ENCODE assay signal across 28 cellular contexts in the genomic region with DNA sequence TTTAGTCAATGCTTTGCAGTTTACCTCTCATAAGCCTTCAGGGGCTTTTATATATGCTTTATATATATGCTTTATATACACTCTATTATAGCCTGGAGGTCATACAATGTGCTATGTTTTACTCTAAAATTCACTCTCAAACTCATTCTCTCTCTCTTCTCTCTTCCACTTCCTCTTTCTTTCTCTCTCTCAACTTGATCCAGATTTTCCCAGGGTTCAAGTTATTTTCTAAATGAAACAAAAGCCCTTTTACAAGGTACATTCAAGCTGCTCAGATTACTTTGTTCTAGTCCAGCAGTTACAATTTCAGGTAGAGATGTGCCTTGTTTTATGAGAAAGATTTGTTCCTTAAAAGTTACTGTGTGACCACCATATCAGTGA.
"Had no signal": no experiment of that assay in that cellular context is flagged by ENCODE, and none has a peak within 500 bp of the region (broad histone marks: within the 10 kb centered on the region; RNA-seq: fewer than 3 reads in every experiment).

No MANE protein-coding gene starts in this region.

- H3K9me3 ChIP-seq: SJSA1, SK-N-SH had no signal

- H3K4me1 ChIP-seq: SJSA1 had no signal

- H3K36me3 ChIP-seq: brain microvascular endothelial cell, SJSA1 had no signal

- H3K27me3 ChIP-seq: brain microvascular endothelial cell had no signal

- H3K9ac ChIP-seq: SK-N-SH had no signal

- H3K36me3 Mint-ChIP-seq: activated naive CD4-positive, alpha-beta T cell treated with anti-CD3 and anti-CD28 coated beads, Interleukin-2, amount 10 ng/mL, durations not matched to agents 7 days and 5 days; activated naive CD8-positive, alpha-beta T cell had no signal

- H3K4me1 Mint-ChIP-seq: activated B cell treated with CpG ODN at 0.5 μM for 24 hours; activated CD4-positive, alpha-beta T cell treated with anti-CD3 and anti-CD28 coated beads, Interleukin-2, amount 10 ng/mL, durations not matched to agents 7 days and 5 days; activated naive CD4-positive, alpha-beta T cell treated with anti-CD3 and anti-CD28 coated beads, Interleukin-2, amount 10 ng/mL, durations not matched to agents 7 days and 5 days had no signal

- H3K9me3 Mint-ChIP-seq: activated B cell treated with CpG ODN at 0.5 μM for 24 hours; activated CD4-positive, alpha-beta T cell treated with anti-CD3 and anti-CD28 coated beads, Interleukin-2, amount 10 ng/mL, durations not matched to agents 7 days and 5 days; activated naive CD4-positive, alpha-beta T cell treated with anti-CD3 and anti-CD28 coated beads, Interleukin-2, amount 10 ng/mL, durations not matched to agents 7 days and 5 days; activated T-cell treated with anti-CD3 and anti-CD28 coated beads, Interleukin-2, amount 50 U/mL, for 4 hours; T-helper 1 cell treated with Interleukin-12 subunit alpha and Interleukin-12 subunit beta and Interleukin-4 antibody, amounts not matched to agents 30 μg/mL and 1 μg/mL, for 36 hours; T-helper 2 cell treated with Interferon-gamma antibody and Interleukin-4, amounts not matched to agents 5 μg/mL and 100 μg/mL, for 36 hours had no signal

- H3K4me3 Mint-ChIP-seq: activated B cell treated with CpG ODN at 0.5 μM for 24 hours; activated CD4-positive, alpha-beta T cell treated with anti-CD3 and anti-CD28 coated beads, Interleukin-2, amount 10 ng/mL, durations not matched to agents 7 days and 5 days; activated CD8-positive, alpha-beta T cell treated with anti-CD3 and anti-CD28 coated beads, Interleukin-2, amount 10 ng/mL, durations not matched to agents 7 days and 5 days; activated naive CD4-positive, alpha-beta T cell treated with anti-CD3 and anti-CD28 coated beads, Interleukin-2, amount 10 ng/mL, durations not matched to agents 7 days and 5 days; activated naive CD8-positive, alpha-beta T cell; activated T-cell treated with anti-CD3 and anti-CD28 coated beads, Interleukin-2, amount 50 U/mL, for 4 hours; T-helper 1 cell treated with Interleukin-12 subunit alpha and Interleukin-12 subunit beta and Interleukin-4 antibody, amounts not matched to agents 30 μg/mL and 1 μg/mL, for 36 hours; T-helper 2 cell treated with Interferon-gamma antibody and Interleukin-4, amounts not matched to agents 5 μg/mL and 100 μg/mL, for 36 hours had no signal

- DNase-seq: activated B cell treated with CpG ODN at 0.5 μM for 24 hours; activated CD4-positive, alpha-beta T cell treated with anti-CD3 and anti-CD28 coated beads, Interleukin-2, amount 10 ng/mL, durations not matched to agents 7 days and 5 days; activated CD4-positive, alpha-beta T cell treated with anti-CD3 and anti-CD28 coated beads, Interleukin-2, amount 50 U/mL, for 48 hours; activated CD8-positive, alpha-beta T cell treated with anti-CD3 and anti-CD28 coated beads, Interleukin-2, amount 10 ng/mL, durations not matched to agents 7 days and 5 days; activated effector memory CD4-positive, alpha-beta T cell treated with Interleukin-2 at 50 U/mL for 16 hours; activated naive CD4-positive, alpha-beta T cell treated with anti-CD3 and anti-CD28 coated beads, Interleukin-2, amount 10 ng/mL, durations not matched to agents 7 days and 5 days; activated T-cell treated with anti-CD3 and anti-CD28 coated beads, Interleukin-2, amount 50 U/mL, for 4 hours; amniotic stem cell; aorta; brain microvascular endothelial cell; central memory CD4-positive, alpha-beta T cell; NCI-H1105 treated with DMSO at 0.1 percent for 48 hours; NCI-H1436; NCI-H1694; NCI-H1930; NCI-H2081 treated with DMSO at 0.1 percent for 48 hours; NCI-H226; NCI-H446 treated with DMSO at 0.1 percent for 48 hours; NCI-H69; NCI-H82; Right ventricle myocardium superior; SK-N-SH had no signal

- ATAC-seq: activated CD8-positive, alpha-beta T cell treated with anti-CD3 and anti-CD28 coated beads, Interleukin-2, amount 10 ng/mL, durations not matched to agents 7 days and 5 days; activated T-cell treated with anti-CD3 and anti-CD28 coated beads, Interleukin-2, amount 50 U/mL, for 4 hours had no signal

- FAIRE-seq: colon, TTC549 had no signal

- H3K27ac ChIP-seq: brain microvascular endothelial cell, SJSA1 had no signal

- H3K27ac Mint-ChIP-seq: activated B cell treated with CpG ODN at 0.5 μM for 24 hours; activated CD4-positive, alpha-beta T cell treated with anti-CD3 and anti-CD28 coated beads, Interleukin-2, amount 10 ng/mL, durations not matched to agents 7 days and 5 days; activated CD8-positive, alpha-beta T cell treated with anti-CD3 and anti-CD28 coated beads, Interleukin-2, amount 10 ng/mL, durations not matched to agents 7 days and 5 days; activated naive CD4-positive, alpha-beta T cell treated with anti-CD3 and anti-CD28 coated beads, Interleukin-2, amount 10 ng/mL, durations not matched to agents 7 days and 5 days; activated naive CD8-positive, alpha-beta T cell; T-helper 1 cell treated with Interleukin-12 subunit alpha and Interleukin-12 subunit beta and Interleukin-4 antibody, amounts not matched to agents 30 μg/mL and 1 μg/mL, for 36 hours; T-helper 2 cell treated with Interferon-gamma antibody and Interleukin-4, amounts not matched to agents 5 μg/mL and 100 μg/mL, for 36 hours had no signal

- H3K4me3 ChIP-seq: SJSA1 had no signal

- H3K4me2 ChIP-seq: SK-N-SH had no signal
